ENCODE assay signal across 34 cellular contexts in the genomic region with DNA sequence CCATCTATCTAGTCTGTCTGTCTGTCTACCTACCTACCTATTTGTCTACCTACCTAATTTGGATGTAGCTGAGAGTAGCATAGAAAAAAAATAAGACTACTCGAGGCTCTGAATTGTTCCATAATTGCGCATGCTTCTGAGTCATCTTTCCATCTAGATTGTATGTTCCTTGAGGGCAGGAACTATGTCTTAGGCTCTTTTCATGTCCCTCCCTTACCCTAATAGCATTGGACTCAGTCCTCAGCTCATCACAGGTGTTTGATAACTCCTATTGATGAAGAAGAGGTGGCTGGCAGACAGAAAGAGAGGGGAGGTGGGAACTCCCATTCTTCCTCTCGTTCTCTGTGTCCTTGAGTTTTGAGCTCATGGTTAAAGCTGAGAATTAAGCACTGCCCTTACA.
"Had no signal": no experiment of that assay in that cellular context is flagged by ENCODE, and none has a peak within 500 bp of the region (broad histone marks: within the 10 kb centered on the region; RNA-seq: fewer than 3 reads in every experiment).

No MANE protein-coding gene starts in this region.

- H3K4me3 ChIP-seq: MG63 had no signal

- H3K27me3 ChIP-seq: MG63 had no signal

- H3K9me3 ChIP-seq: MG63 had no signal

- H3K36me3 ChIP-seq: MG63 had no signal

- DNase-seq: Karpas-422, Kasumi-1, MG63, MM.1S, MV-4-11, NCI-H1048, NCI-H1092, NCI-H1092 treated with DMSO at 0.1 percent for 48 hours, NCI-H1105, NCI-H1105 treated with DMSO at 0.1 percent for 48 hours, NCI-H1417, NCI-H1417 treated with DMSO at 0.1 percent for 48 hours, NCI-H1436, NCI-H1436 treated with DMSO at 0.1 percent for 48 hours, NCI-H146, NCI-H1694, NCI-H1694 treated with DMSO at 0.1 percent for 48 hours, NCI-H187, NCI-H187 treated with DMSO at 0.1 percent for 48 hours, NCI-H1930, NCI-H2029, NCI-H2029 treated with DMSO at 0.1 percent for 48 hours, NCI-H2081, NCI-H2081 treated with DMSO at 0.1 percent for 48 hours, NCI-H2107, NCI-H2171, NCI-H2171 treated with DMSO at 0.1 percent for 48 hours, NCI-H2227 treated with DMSO at 0.1 percent for 48 hours, NCI-H226, NCI-H345, NCI-H446, NCI-H446 treated with DMSO at 0.1 percent for 48 hours, NCI-H510A, NCI-H510A treated with DMSO at 0.1 percent for 48 hours had no signal
